In genomic region chr1:236400061-236400638, GRCh38 we compare ENCODE assay signal across 19 cellular contexts. TPM values are rescaled to one million over a fixed set of nuclear protein-coding genes. Genes with fewer than 3 reads are reported as not detected.
DNase-seq lines count a peak whose midpoint lies in the region; ATAC-seq and TF ChIP-seq lines count a peak whose summit lies in the region.
"Had no signal": no experiment of that assay in that cellular context is flagged by ENCODE, and none has a peak within 500 bp of the region (broad histone marks: within the 10 kb centered on the region; RNA-seq: fewer than 3 reads in every experiment).

No MANE protein-coding gene starts in this region.

- H3K27me3 Mint-ChIP-seq in endothelial cell (ENCODE audit: unreplicated experiment) (peaks cover 7% of the 10 kb centered on the region), neural crest cell (ENCODE audit: low read depth) (peaks cover 27% of the 10 kb centered on the region)
- H3K27me3 Mint-ChIP-seq in activated naive CD8-positive, alpha-beta T cell treated with anti-CD3 and anti-CD28 coated beads for 36 hours, result peaks cover 51% of the 10 kb centered on the region

- H3K4me1 Mint-ChIP-seq in endothelial cell (ENCODE audit: unreplicated experiment) (peaks cover 48% of the 10 kb centered on the region), neural crest cell (peaks cover 25% of the 10 kb centered on the region)
- peaks cover 6% of the 10 kb centered on the region for H3K4me1 Mint-ChIP-seq in activated naive CD8-positive, alpha-beta T cell treated with anti-CD3 and anti-CD28 coated beads for 36 hours

- peaks cover 0 to 6% (median 0%) of the 10 kb centered on the region in 11 experiments; a peak in 1 of 22 replicates for H4K20me1 ChIP-seq in BLaER1 treated with 17β-estradiol and CSF1 and Interleukin-3, amounts not matched to agents 10 nM and 100 nM

- H3K9me3 Mint-ChIP-seq in endothelial cell (ENCODE audit: unreplicated experiment) (no peaks in the 10 kb centered on the region), neural crest cell (no peaks in the 10 kb centered on the region)
- H3K9me3 Mint-ChIP-seq in activated naive CD8-positive, alpha-beta T cell treated with anti-CD3 and anti-CD28 coated beads for 36 hours, result no peaks in the 10 kb centered on the region
- H3K9me3 Mint-ChIP-seq: stimulated activated naive CD8-positive, alpha-beta T cell treated with anti-CD3 and anti-CD28 coated beads, Interleukin-15, Interleukin-2, amounts not matched to agents 100 ng/mL and 50 ng/mL, for 24 hours had no signal

- H3K36me3 Mint-ChIP-seq in endothelial cell (ENCODE audit: low read depth, unreplicated experiment) (peaks cover 12% of the 10 kb centered on the region), neural crest cell (ENCODE audit: low read depth) (no peaks in the 10 kb centered on the region)
- no peaks in the 10 kb centered on the region for H3K36me3 Mint-ChIP-seq in activated naive CD8-positive, alpha-beta T cell treated with anti-CD3 and anti-CD28 coated beads for 36 hours

- H3K27ac ChIP-seq in BLaER1 treated with 17β-estradiol and CSF1 and Interleukin-3, amounts not matched to agents 10 nM and 100 nM, result no peak overlapping the region
- H3K27ac ChIP-seq: heart right ventricle, sigmoid colon, upper lobe of right lung had no signal

- H3K4me2 ChIP-seq in BLaER1 treated with 17β-estradiol and CSF1 and Interleukin-3, amounts not matched to agents 10 nM and 100 nM, result peak overlapping the region in 10 of 11 experiments; percentile 16 to 60 (median 46); a peak in 19 of 22 replicates

- H3K9ac ChIP-seq in BLaER1 treated with 17β-estradiol and CSF1 and Interleukin-3, amounts not matched to agents 10 nM and 100 nM, result no peak overlapping the region

- H3K36me3 ChIP-seq in BLaER1 treated with 17β-estradiol and CSF1 and Interleukin-3, amounts not matched to agents 10 nM and 100 nM, result no peaks in the 10 kb centered on the region
- H3K36me3 ChIP-seq: heart right ventricle, sigmoid colon, upper lobe of right lung had no signal

- DNase-seq in HuH-7 (ENCODE audit: low spot score), result peak; percentile 42
- peak; percentile 26 for DNase-seq in endothelial cell (ENCODE audit: low spot score)
- DNase-seq in neural crest cell (ENCODE audit: low read depth, low spot score), result no peak
- no peak for DNase-seq in GM19238 (ENCODE audit: insufficient read length, low spot score)
- no peak for DNase-seq in activated naive CD8-positive, alpha-beta T cell treated with anti-CD3 and anti-CD28 coated beads for 36 hours
- DNase-seq in KG1 (lab: John Stamatoyannopoulos, UW), result no peak
- DNase-seq: activated CD4-positive, alpha-beta T cell treated with anti-CD3 and anti-CD28 coated beads, Interleukin-2, amount 50 U/mL, for 1 hour; activated naive CD4-positive, alpha-beta T cell treated with anti-CD3 and anti-CD28 coated beads, Interleukin-2, amount 50 U/mL, for 16 hours; Calu3; HCEC 1CT; heart right ventricle; Kasumi-1; NCI-H1092; nucleus accumbens; sigmoid colon; upper lobe of right lung had no signal

- H3K4me1 ChIP-seq in BLaER1 treated with 17β-estradiol and CSF1 and Interleukin-3, amounts not matched to agents 10 nM and 100 nM, result peaks cover 0 to 25% (median 17%) of the 10 kb centered on the region in 10 experiments; a peak in 18 of 20 replicates

- H3K27ac Mint-ChIP-seq in endothelial cell (ENCODE audit: unreplicated experiment) (peak overlapping the region; percentile 77), neural crest cell (ENCODE audit: unreplicated experiment) (peak overlapping the region; percentile 48)
- H3K27ac Mint-ChIP-seq in activated naive CD8-positive, alpha-beta T cell treated with anti-CD3 and anti-CD28 coated beads for 36 hours, result no peak overlapping the region
- H3K27ac Mint-ChIP-seq: stimulated activated naive CD8-positive, alpha-beta T cell treated with anti-CD3 and anti-CD28 coated beads, Interleukin-15, Interleukin-2, amounts not matched to agents 100 ng/mL and 50 ng/mL, for 24 hours had no signal

- H3K4me3 Mint-ChIP-seq in endothelial cell (ENCODE audit: unreplicated experiment) (peak overlapping the region; percentile 39), neural crest cell (peak overlapping the region; percentile 62)
- H3K4me3 Mint-ChIP-seq in activated naive CD8-positive, alpha-beta T cell treated with anti-CD3 and anti-CD28 coated beads for 36 hours, result no peak overlapping the region
- H3K4me3 Mint-ChIP-seq: stimulated activated naive CD8-positive, alpha-beta T cell treated with anti-CD3 and anti-CD28 coated beads, Interleukin-15, Interleukin-2, amounts not matched to agents 100 ng/mL and 50 ng/mL, for 24 hours had no signal

- peaks cover 20 to 28% (median 22%) of the 10 kb centered on the region in 11 experiments for H3K27me3 ChIP-seq in BLaER1 treated with 17β-estradiol and CSF1 and Interleukin-3, amounts not matched to agents 10 nM and 100 nM

- H3K4me3 ChIP-seq in BLaER1 treated with 17β-estradiol and CSF1 and Interleukin-3, amounts not matched to agents 10 nM and 100 nM, result no peak overlapping the region
- H3K4me3 ChIP-seq: heart right ventricle, sigmoid colon, upper lobe of right lung had no signal

- TF ChIP-seq CTCF in endothelial cell (IDR thresholded peaks at IDR 0.05; ENCODE audit: unreplicated experiment), result no peak
- no peak for TF ChIP-seq CTCF in neural crest cell (conservative IDR thresholded peaks at IDR 0.05)

- no peaks in the 10 kb centered on the region for H3K9me3 ChIP-seq in BLaER1 treated with 17β-estradiol and CSF1 and Interleukin-3, amounts not matched to agents 10 nM and 100 nM (replicated peaks in 1 of 11)
- H3K9me3 ChIP-seq: heart right ventricle, sigmoid colon, upper lobe of right lung had no signal

- ATAC-seq in GM18873 (IDR thresholded peaks at IDR 0.05; ENCODE audit: low FRiP score, unreplicated experiment), result no peak
- ATAC-seq: heart right ventricle, upper lobe of right lung had no signal

RNA-seq across cellular contexts. Expression of gene EDARADD, which starts 6.1 kb away (rescaled TPM):
- total RNA-seq in endothelial cell (ENCODE audit: unreplicated experiment) (9.4 TPM), neural crest cell (3.0 TPM in 2 replicates)
- 1 to 10 TPM; 1.6 TPM for total RNA-seq in activated naive CD8-positive, alpha-beta T cell treated with anti-CD3 and anti-CD28 coated beads for 36 hours

Comparison
In these comparisons a context has a peak if more than half of its experiments do, and no peak if none do; other contexts are left out.
1. DNase-seq: peak in HuH-7 (single experiment) and endothelial cell (single experiment); none in neural crest cell (single experiment), GM19238 (single experiment), activated naive CD8-positive, alpha-beta T cell treated with anti-CD3 and anti-CD28 coated beads for 36 hours (single experiment) and KG1 (single experiment).